10 cellular contexts compared by ENCODE assay signal in the genomic region with DNA sequence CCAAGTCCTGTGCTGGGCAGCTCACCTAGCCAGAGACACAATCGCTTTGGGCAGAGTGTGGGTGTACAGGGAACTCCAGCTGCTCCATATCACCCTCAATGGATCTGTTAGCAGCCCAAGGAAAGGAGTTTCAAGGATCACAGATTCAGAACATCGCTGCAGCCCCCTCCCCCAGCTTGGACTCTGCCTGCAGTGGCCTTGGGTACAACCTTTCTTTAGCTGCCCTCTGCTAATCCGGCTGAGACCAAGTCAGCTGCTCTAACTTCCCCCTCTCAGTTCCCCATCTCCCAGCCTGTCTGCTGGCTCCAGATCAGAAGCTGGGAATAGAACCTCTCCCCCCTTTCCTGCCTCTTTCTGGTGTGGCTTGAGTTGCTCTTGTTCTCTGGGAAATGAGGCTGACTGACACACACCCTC. TPM values are rescaled to one million over a fixed set of nuclear protein-coding genes. Genes with fewer than 3 reads are reported as not detected.
DNase-seq lines count a peak whose midpoint lies in the region; ATAC-seq, FAIRE-seq and TF ChIP-seq lines count a peak whose summit lies in the region.
"Had no signal": no experiment of that assay in that cellular context is flagged by ENCODE, and none has a peak within 500 bp of the region (broad histone marks: within the 10 kb centered on the region; RNA-seq: fewer than 3 reads in every experiment).

No MANE protein-coding gene starts in this region.

- no peak overlapping the region for H3K56ac ChIP-seq in mesendoderm (ENCODE audit: low read length)

- TF ChIP-seq CTCF in astrocyte (IDR thresholded peaks at IDR 0.05; ENCODE audit: insufficient read depth, low read depth, low read length) (no peak), mesothelial cell of epicardium (IDR thresholded peaks at IDR 0.05; ENCODE audit: unreplicated experiment) (no peak), testis (IDR thresholded peaks at IDR 0.05) (no peak)

- TF ChIP-seq POLR2A in testis (IDR thresholded peaks at IDR 0.05), result no peak

- H3K9me3 ChIP-seq in astrocyte (ENCODE audit: insufficient read depth, low read depth, low read length) (no peaks in the 10 kb centered on the region), testis (no peaks in the 10 kb centered on the region)

- 15 to 32% methylated on average over 2 to 3 of the region's 3 CpGs for WGBS in testis, 2 donors
- no CpG with 5 or more reads among the region's 3 CpGs for WGBS in mesendoderm (ENCODE audit: extremely low coverage, insufficient coverage, low lambda C conversion rate)

- peaks cover 22% of the 10 kb centered on the region for H3K4me1 Mint-ChIP-seq in activated CD4-positive, alpha-beta T cell treated with anti-CD3 and anti-CD28 coated beads, Interleukin-2, amount 10 ng/mL, durations not matched to agents 24 days and 14 days
- H3K4me1 Mint-ChIP-seq in astrocyte (ENCODE audit: low read depth, unreplicated experiment) (peaks cover 38% of the 10 kb centered on the region), mesothelial cell of epicardium (peaks cover 21% of the 10 kb centered on the region)

- H3K4ac ChIP-seq in mesendoderm (ENCODE audit: low read depth, low read length), result no peak overlapping the region

- no peak for FAIRE-seq in astrocyte (lab: Jason Lieb, UNC)

- H3K79me2 ChIP-seq in astrocyte (ENCODE audit: insufficient read depth, low read length), result no peaks in the 10 kb centered on the region
- H3K79me2 ChIP-seq in mesendoderm (ENCODE audit: control insufficient read depth, insufficient read depth, low read length), result no peaks in the 10 kb centered on the region

- H3K23ac ChIP-seq in mesendoderm (ENCODE audit: low read length), result no peak overlapping the region

- no peaks in the 10 kb centered on the region for H3K79me1 ChIP-seq in mesendoderm (ENCODE audit: low read length)

- H3K4me3 ChIP-seq in astrocyte (ENCODE audit: insufficient read depth, low read depth, low read length) (no peak overlapping the region), testis (no peak overlapping the region), mesendoderm (ENCODE audit: low read length) (no peak overlapping the region)

- H4K20me1 ChIP-seq in astrocyte (ENCODE audit: insufficient read depth, low read length), result no peaks in the 10 kb centered on the region

- no peak for DNase-seq in activated CD4-positive, alpha-beta T cell treated with anti-CD3 and anti-CD28 coated beads, Interleukin-2, amount 10 ng/mL, durations not matched to agents 24 days and 14 days
- DNase-seq in activated CD4-positive, alpha-beta T cell treated with anti-CD3 and anti-CD28 coated beads for 4 hours, result no peak
- no peak for DNase-seq in astrocyte (ENCODE audit: low read depth)
- DNase-seq in mesothelial cell of epicardium (ENCODE audit: low spot score in 2 of 2, unreplicated experiment in 2 of 2), result no peak
- DNase-seq in testis, result peak; percentile 44
- no peak for DNase-seq in mesendoderm
- DNase-seq: effector memory CD4-positive, alpha-beta T cell; T-helper 9 cell had no signal

- H4K8ac ChIP-seq in mesendoderm (ENCODE audit: low read depth, low read length), result no peak overlapping the region

- H3K27ac Mint-ChIP-seq in activated CD4-positive, alpha-beta T cell treated with anti-CD3 and anti-CD28 coated beads, Interleukin-2, amount 10 ng/mL, durations not matched to agents 24 days and 14 days, result no peak overlapping the region
- peak overlapping the region; percentile 22 for H3K27ac Mint-ChIP-seq in astrocyte (ENCODE audit: unreplicated experiment)
- peak overlapping the region; percentile 15 for H3K27ac Mint-ChIP-seq in mesothelial cell of epicardium

- no peak overlapping the region for H2BK120ac ChIP-seq in mesendoderm (ENCODE audit: low read depth, low read length)

- H2AFZ ChIP-seq in astrocyte (ENCODE audit: low read depth, low read length), result no peak overlapping the region

- no peaks in the 10 kb centered on the region for H3K27me3 ChIP-seq in astrocyte (ENCODE audit: insufficient read depth, low read length)
- H3K27me3 ChIP-seq in testis, result no peaks in the 10 kb centered on the region
- peaks cover 2% of the 10 kb centered on the region for H3K27me3 ChIP-seq in mesendoderm (ENCODE audit: insufficient read depth, low read length, poor library complexity)

- no peak overlapping the region for H4K5ac ChIP-seq in mesendoderm (ENCODE audit: low read length)

- H2BK5ac ChIP-seq in mesendoderm (ENCODE audit: low read length), result no peak overlapping the region

- ATAC-seq in HG02571 (IDR thresholded peaks at IDR 0.05; ENCODE audit: unreplicated experiment), result no peak
- no peak for ATAC-seq in GM18873 (IDR thresholded peaks at IDR 0.05; ENCODE audit: low FRiP score, unreplicated experiment)

- H3K9ac ChIP-seq in astrocyte (ENCODE audit: low read length), result no peak overlapping the region
- no peak overlapping the region for H3K9ac ChIP-seq in mesendoderm (ENCODE audit: low read length)

- H3K9me3 Mint-ChIP-seq in activated CD4-positive, alpha-beta T cell treated with anti-CD3 and anti-CD28 coated beads, Interleukin-2, amount 10 ng/mL, durations not matched to agents 24 days and 14 days, result no peaks in the 10 kb centered on the region
- H3K9me3 Mint-ChIP-seq in astrocyte (ENCODE audit: unreplicated experiment) (no peaks in the 10 kb centered on the region), mesothelial cell of epicardium (no peaks in the 10 kb centered on the region)

- no peak overlapping the region for H3K4me2 ChIP-seq in astrocyte (ENCODE audit: low read length)
- H3K4me2 ChIP-seq in mesendoderm (ENCODE audit: low read length), result no peak overlapping the region

- no peaks in the 10 kb centered on the region for H3K36me3 Mint-ChIP-seq in activated CD4-positive, alpha-beta T cell treated with anti-CD3 and anti-CD28 coated beads, Interleukin-2, amount 10 ng/mL, durations not matched to agents 24 days and 14 days (ENCODE audit: low read depth)
- H3K36me3 Mint-ChIP-seq in astrocyte (ENCODE audit: low read depth, unreplicated experiment) (peaks cover 9% of the 10 kb centered on the region), mesothelial cell of epicardium (no peaks in the 10 kb centered on the region)

- no peak overlapping the region for H3K18ac ChIP-seq in mesendoderm (ENCODE audit: low read length)

- H2AK5ac ChIP-seq in mesendoderm (ENCODE audit: low read length), result no peak overlapping the region

- H3K27me3 Mint-ChIP-seq in activated CD4-positive, alpha-beta T cell treated with anti-CD3 and anti-CD28 coated beads, Interleukin-2, amount 10 ng/mL, durations not matched to agents 24 days and 14 days, result peaks cover 30% of the 10 kb centered on the region
- peaks cover 16% of the 10 kb centered on the region for H3K27me3 Mint-ChIP-seq in astrocyte (ENCODE audit: low read depth, unreplicated experiment)
- H3K27me3 Mint-ChIP-seq in mesothelial cell of epicardium (ENCODE audit: low read depth), result peaks cover 2% of the 10 kb centered on the region

- intact Hi-C loops in activated CD4-positive, alpha-beta T cell treated with anti-CD3 and anti-CD28 coated beads, Interleukin-2, amount 10 ng/mL, durations not matched to agents 24 days and 14 days (cut with micrococcal nuclease), result loop anchor here (2.0 kb wide), 2 partner anchors 65 to 111 kb away; partner anchors contain the start of genes SPTY2D1 and UEVLD
- intact Hi-C loops in testis (cut with DNase I; ENCODE audit: low total_unique reads), result no loop called here

- H3K4me1 ChIP-seq in astrocyte (ENCODE audit: insufficient read depth, low read length) (peaks cover 8% of the 10 kb centered on the region), testis (peaks cover 19% of the 10 kb centered on the region), mesendoderm (ENCODE audit: control insufficient read depth, low read depth, low read length) (peaks cover 2% of the 10 kb centered on the region)

- H3K36me3 ChIP-seq in astrocyte (ENCODE audit: insufficient read depth, low read length), result no peaks in the 10 kb centered on the region
- no peaks in the 10 kb centered on the region for H3K36me3 ChIP-seq in testis (ENCODE audit: low read depth, missing control alignments)
- H3K36me3 ChIP-seq in mesendoderm (ENCODE audit: control insufficient read depth, insufficient read depth, low read length), result no peaks in the 10 kb centered on the region

- peak overlapping the region; percentile 81 for H3K4me3 Mint-ChIP-seq in activated CD4-positive, alpha-beta T cell treated with anti-CD3 and anti-CD28 coated beads, Interleukin-2, amount 10 ng/mL, durations not matched to agents 24 days and 14 days
- peak overlapping the region; percentile 76 for H3K4me3 Mint-ChIP-seq in astrocyte (ENCODE audit: unreplicated experiment)
- H3K4me3 Mint-ChIP-seq in mesothelial cell of epicardium, result peak overlapping the region; percentile 80

- H2BK15ac ChIP-seq in mesendoderm (replicated peaks; ENCODE audit: low read depth), result no peak overlapping the region

- H3K27ac ChIP-seq in astrocyte (ENCODE audit: low read depth, low read length) (no peak overlapping the region), testis (peak overlapping the region; percentile 86 to 87), mesendoderm (ENCODE audit: low read depth, low read length) (no peak overlapping the region)

RNA-seq across cellular contexts. Expression of gene TMEM86A, which starts 1.3 kb away (rescaled TPM):
- total RNA-seq in activated CD4-positive, alpha-beta T cell treated with anti-CD3 and anti-CD28 coated beads, Interleukin-2, amount 10 ng/mL, durations not matched to agents 24 days and 14 days, result 0.21 and 0.73 TPM in 2 replicates
- total RNA-seq in astrocyte (4.0 and 5.3 TPM in 2 replicates), mesothelial cell of epicardium (6.6 to 7.9 TPM (median 7.4 TPM) in 3 replicates), testis (1 to 10 TPM; 6.1 to 8.3 TPM)
- polyA plus RNA-seq in testis (ENCODE audit: insufficient read depth, low read depth, low replicate concordance), result 5.8 TPM
- polyA plus RNA-seq in mesendoderm (2013, experiment 1 of 2), result 0.58 TPM
- 0.71 TPM for polyA plus RNA-seq in mesendoderm (2013, experiment 2 of 2)

RNA-seq across cellular contexts. Expression of gene IGSF22, which starts 26.1 kb away (rescaled TPM):
- 0.31 TPM in 1 of 2 replicates, not detected in the other for total RNA-seq in activated CD4-positive, alpha-beta T cell treated with anti-CD3 and anti-CD28 coated beads, Interleukin-2, amount 10 ng/mL, durations not matched to agents 24 days and 14 days
- 0.05 TPM in 1 of 2 replicates, not detected in the other for total RNA-seq in astrocyte
- total RNA-seq in mesothelial cell of epicardium, result 0.24 to 0.47 TPM (median 0.45 TPM) in 3 replicates
- 1 to 10 TPM in 1 of 2 donors, under 1 TPM in 1; 0.94 to 1.1 TPM for total RNA-seq in testis
- polyA plus RNA-seq in testis (ENCODE audit: insufficient read depth, low read depth, low replicate concordance), result 1.7 TPM
- polyA plus RNA-seq in mesendoderm (2013, experiment 1 of 2), result 0.07 TPM
- polyA plus RNA-seq in mesendoderm (2013, experiment 2 of 2), result 0.07 TPM

Comparison
In these comparisons a context has a peak if more than half of its experiments do, and no peak if none do; other contexts are left out.
1. H3K27ac ChIP-seq: peak in testis (2 of 2); none in astrocyte (single experiment) and mesendoderm (single experiment).
2. Peak in every context shown above with its lines, with median percentiles within 50 percentile points of each other: H3K4me3 Mint-ChIP-seq.